Comparison of ENCODE assay signal across 21 cellular contexts in the genomic region with DNA sequence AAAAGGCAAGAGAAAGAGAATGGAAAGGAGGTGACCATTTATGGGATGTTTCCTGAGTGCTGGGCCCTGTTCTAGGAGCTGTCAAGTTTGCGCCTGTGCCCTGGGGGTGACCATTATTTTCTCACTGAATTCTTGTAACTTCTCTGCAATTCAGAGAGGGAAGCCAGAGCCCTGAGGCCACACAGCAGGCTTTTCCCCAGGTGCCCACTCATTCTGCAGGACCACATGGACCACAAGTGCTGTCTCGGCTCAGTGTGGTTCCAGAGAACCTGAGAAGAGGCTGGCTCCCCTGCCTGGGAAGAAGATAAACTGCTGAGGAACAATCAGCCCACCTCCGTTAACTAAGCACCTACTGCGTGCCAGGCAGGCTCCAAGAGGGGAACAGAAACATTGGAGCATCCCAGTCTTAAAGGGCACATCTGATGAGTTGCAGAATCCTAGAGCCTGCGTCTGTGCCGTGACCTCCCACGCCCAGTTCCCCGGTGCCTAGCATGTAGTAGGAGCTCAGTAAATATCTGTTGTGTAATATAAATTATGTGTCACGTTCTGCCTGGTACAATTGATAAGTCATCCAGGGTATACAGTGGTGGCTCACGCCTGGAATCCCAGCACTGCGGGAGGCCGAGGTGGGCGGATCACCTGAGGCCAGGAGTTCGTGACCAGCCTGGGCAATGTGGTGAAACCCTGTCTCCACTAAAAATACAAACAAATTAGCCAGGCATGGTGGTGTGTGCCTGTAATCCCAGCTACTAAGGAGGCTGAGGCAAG. TPM values are rescaled to one million over a fixed set of nuclear protein-coding genes. Genes with fewer than 3 reads are reported as not detected.
DNase-seq lines count a peak whose midpoint lies in the region; ATAC-seq and TF ChIP-seq lines count a peak whose summit lies in the region.
"Had no signal": no experiment of that assay in that cellular context is flagged by ENCODE, and none has a peak within 500 bp of the region (broad histone marks: within the 10 kb centered on the region; RNA-seq: fewer than 3 reads in every experiment).

No MANE protein-coding gene starts in this region.

- TF ChIP-seq CTCF in MCF 10A (IDR thresholded peaks at IDR 0.05; ENCODE audit: unreplicated experiment) (no peak), breast epithelium (IDR thresholded peaks at IDR 0.05) (no peak), epithelial cell of esophagus (IDR thresholded peaks at IDR 0.05; ENCODE audit: insufficient read depth, low read depth, low read length, missing control alignments) (no peak), neural crest cell (conservative IDR thresholded peaks at IDR 0.05) (no peak), upper lobe of right lung (IDR thresholded peaks at IDR 0.05) (no peak)

- H3K27ac Mint-ChIP-seq in MCF 10A (ENCODE audit: low read depth, unreplicated experiment) (no peak overlapping the region), neural crest cell (ENCODE audit: unreplicated experiment) (peak overlapping the region; percentile 43)
- H3K27ac Mint-ChIP-seq: CD4-positive, alpha-beta T cell had no signal

- no peak overlapping the region for H3K4me3 ChIP-seq in breast epithelium
- H3K4me3 ChIP-seq in epithelial cell of esophagus (ENCODE audit: low read length): no peak overlapping the region
- H3K4me3 ChIP-seq in upper lobe of right lung: no peak overlapping the region
- H3K4me3 ChIP-seq: GM12878, GM23248 had no signal

- DNase-seq in MCF 10A (ENCODE audit: unreplicated experiment) (peak; percentile 77), breast epithelium (ENCODE audit: low spot score in 2 of 2) (no peak), epithelial cell of esophagus (ENCODE audit: low read depth) (peak; percentile 57), neural crest cell (ENCODE audit: low read depth, low spot score) (no peak), upper lobe of right lung (peak; percentile 37), HuH-7.5 (ENCODE audit: low spot score) (no peak), DMS114 treated with DMSO at 0.1 percent for 48 hours (lab: John Stamatoyannopoulos, UW; ENCODE audit: unreplicated experiment) (no peak), NCI-H524 (lab: John Stamatoyannopoulos, UW) (no peak)
- DNase-seq: BE2C; CD4-positive, alpha-beta T cell; DMS79; GM23248; IMR-90; Karpas-422; NCI-H1105; NCI-H1694 treated with DMSO at 0.1 percent for 48 hours; NCI-H345; NCI-H82 had no signal

- intact Hi-C loops in MCF 10A (cut with micrococcal nuclease) (loop anchor here (5.0 kb wide), 1 partner anchor 56 kb away; no protein-coding TSS in a partner anchor), breast epithelium (cut with DNase I; ENCODE audit: low total_unique reads) (loop anchor here (10.0 kb wide), 1 partner anchor 53 kb away; no protein-coding TSS in a partner anchor), upper lobe of right lung (cut with DNase I) (no loop called here)

- BruUV-seq in MCF 10A (replicated peaks; lab: Mats Ljungman, UMichigan): no TSS peak

- peak overlapping the region in 1 of 2 donors; percentile 56 for H3K27ac ChIP-seq in breast epithelium
- no peak overlapping the region for H3K27ac ChIP-seq in upper lobe of right lung
- H3K27ac ChIP-seq: 22Rv1, GM23248 had no signal

- H3K9me3 ChIP-seq in breast epithelium (no peaks in the 10 kb centered on the region), upper lobe of right lung (no peaks in the 10 kb centered on the region)
- H3K9me3 ChIP-seq: BE2C had no signal

- ATAC-seq in upper lobe of right lung: no peak
- ATAC-seq: GM12878, Right ventricle myocardium inferior had no signal

- no peaks in the 10 kb centered on the region for H3K27me3 ChIP-seq in breast epithelium
- no peaks in the 10 kb centered on the region for H3K27me3 ChIP-seq in upper lobe of right lung
- H3K27me3 ChIP-seq: BE2C had no signal

- POLR2A ChIA-PET in MCF 10A (lab: Yijun Ruan, JAX): interaction anchor here (1.3 to 4.7 kb wide), 3 partner anchors 13 to 34 kb away, joined by 3 to 15 read pairs (median 10); no protein-coding TSS in a partner anchor

- no peak for TF ChIP-seq POLR2A in breast epithelium (IDR thresholded peaks at IDR 0.05)

- H3K36me3 ChIP-seq in breast epithelium: no peaks in the 10 kb centered on the region
- H3K36me3 ChIP-seq in upper lobe of right lung: no peaks in the 10 kb centered on the region
- H3K36me3 ChIP-seq: BE2C had no signal

- H3K4me3 Mint-ChIP-seq in MCF 10A (ENCODE audit: unreplicated experiment) (no peak overlapping the region), neural crest cell (no peak overlapping the region)
- H3K4me3 Mint-ChIP-seq: CD4-positive, alpha-beta T cell had no signal

- H3K4me1 Mint-ChIP-seq in MCF 10A (ENCODE audit: insufficient read depth, unreplicated experiment): peaks cover 45% of the 10 kb centered on the region
- no peaks in the 10 kb centered on the region for H3K4me1 Mint-ChIP-seq in neural crest cell

- peaks cover 48% of the 10 kb centered on the region for H3K36me3 Mint-ChIP-seq in MCF 10A (ENCODE audit: insufficient read depth, unreplicated experiment)
- no peaks in the 10 kb centered on the region for H3K36me3 Mint-ChIP-seq in neural crest cell (ENCODE audit: low read depth)

- no peaks in the 10 kb centered on the region for H3K27me3 Mint-ChIP-seq in MCF 10A (ENCODE audit: insufficient read depth, unreplicated experiment)
- H3K27me3 Mint-ChIP-seq in neural crest cell (ENCODE audit: low read depth): no peaks in the 10 kb centered on the region
- H3K27me3 Mint-ChIP-seq: CD4-positive, alpha-beta T cell had no signal

- H3K4me1 ChIP-seq in breast epithelium (peaks cover 0 to 5% of the 10 kb centered on the region in 2 donors), upper lobe of right lung (peaks cover 4% of the 10 kb centered on the region)
- H3K4me1 ChIP-seq: BE2C had no signal

- H3K9me3 Mint-ChIP-seq in MCF 10A (ENCODE audit: unreplicated experiment) (no peaks in the 10 kb centered on the region), neural crest cell (no peaks in the 10 kb centered on the region)
- H3K9me3 Mint-ChIP-seq: CD4-positive, alpha-beta T cell had no signal

- CTCF ChIA-PET in MCF 10A (lab: Yijun Ruan, JAX): interaction anchor here (0.5 to 2.3 kb wide), 6 partner anchors 8 to 605 kb away, joined by 3 to 8 read pairs (median 4); no protein-coding TSS in a partner anchor

RNA-seq across cellular contexts. Expression of gene CRYBB3, which starts 31.6 kb away (rescaled TPM):
- total RNA-seq in MCF 10A (2022) (0.61 and 0.76 TPM in 2 replicates), breast epithelium (under 1 TPM in 1 of 3 donors, not detected in 2; 0.66 TPM), neural crest cell (not detected in 2 replicates), upper lobe of right lung (0.72 TPM)
- total RNA-seq: CD4-positive, alpha-beta T cell; GM12878; GM23248; IMR-90; Right ventricle myocardium inferior had no signal

RNA-seq across cellular contexts. Expression of gene CRYBB2, which starts 51.4 kb away (rescaled TPM):
- total RNA-seq in MCF 10A (2022) (0.52 and 0.68 TPM in 2 replicates), breast epithelium (under 1 TPM in 1 of 3 donors, not detected in 2; 0.66 TPM), neural crest cell (not detected in 2 replicates), upper lobe of right lung (not detected)
- total RNA-seq: CD4-positive, alpha-beta T cell; GM12878; GM23248; IMR-90; Right ventricle myocardium inferior had no signal

Comparison
In these comparisons a context has a peak if more than half of its experiments do, and no peak if none do; other contexts are left out.
1. DNase-seq: peak in MCF 10A (single experiment), epithelial cell of esophagus (single experiment) and upper lobe of right lung (single experiment); none in breast epithelium (0 of 2), neural crest cell (single experiment), HuH-7.5 (single experiment), DMS114 treated with DMSO at 0.1 percent for 48 hours (single experiment) and NCI-H524 (0 of 2).